ENCODE assay signal across 1 cellular context in genomic region chr7:5494683-5495561, GRCh38.
A peak's percentile ranks its signal among the peaks of the same experiment; 100 is the strongest.
TF ChIP-seq lines count a peak whose summit lies in the region.

No MANE protein-coding gene starts in this region.

TF ChIP-seq in HepG2, 621 proteins besides CTCF, POLR2A, EP300 and RAD21 (continued from another document and continues in another):
- no peak for TF ChIP-seq ZNF609 (CRISPR knock-in tag; IDR thresholded peaks at IDR 0.05; ENCODE audit: borderline replicate concordance)
- TF ChIP-seq, protein P1, sequence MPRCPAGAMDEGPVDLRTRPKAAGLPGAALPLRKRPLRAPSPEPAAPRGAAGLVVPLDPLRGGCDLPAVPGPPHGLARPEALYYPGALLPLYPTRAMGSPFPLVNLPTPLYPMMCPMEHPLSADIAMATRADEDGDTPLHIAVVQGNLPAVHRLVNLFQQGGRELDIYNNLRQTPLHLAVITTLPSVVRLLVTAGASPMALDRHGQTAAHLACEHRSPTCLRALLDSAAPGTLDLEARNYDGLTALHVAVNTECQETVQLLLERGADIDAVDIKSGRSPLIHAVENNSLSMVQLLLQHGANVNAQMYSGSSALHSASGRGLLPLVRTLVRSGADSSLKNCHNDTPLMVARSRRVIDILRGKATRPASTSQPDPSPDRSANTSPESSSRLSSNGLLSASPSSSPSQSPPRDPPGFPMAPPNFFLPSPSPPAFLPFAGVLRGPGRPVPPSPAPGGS (CRISPR knock-in tag; IDR thresholded peaks at IDR 0.05): no peak
- TF ChIP-seq ZNF251 (CRISPR knock-in tag; IDR thresholded peaks at IDR 0.05): no peak
- TF ChIP-seq ZNF792 (CRISPR knock-in tag; IDR thresholded peaks at IDR 0.05): no peak
- TF ChIP-seq POLR2AphosphoS5 (IDR thresholded peaks at IDR 0.05; ENCODE audit: low read depth, low read length): no peak
- TF ChIP-seq, protein P2, sequence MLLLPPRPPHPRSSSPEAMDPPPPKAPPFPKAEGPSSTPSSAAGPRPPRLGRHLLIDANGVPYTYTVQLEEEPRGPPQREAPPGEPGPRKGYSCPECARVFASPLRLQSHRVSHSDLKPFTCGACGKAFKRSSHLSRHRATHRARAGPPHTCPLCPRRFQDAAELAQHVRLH (CRISPR knock-in tag; IDR thresholded peaks at IDR 0.05; ENCODE audit: borderline replicate concordance, low read depth): 0 out of 2 replicates have a peak, but pooled peaks have one; percentile 49
- no peak for TF ChIP-seq ZNF75D (CRISPR knock-in tag; IDR thresholded peaks at IDR 0.05; ENCODE audit: borderline replicate concordance)
- TF ChIP-seq EZH2 (conservative IDR thresholded peaks at IDR 0.05; ENCODE audit: low read depth, low read length): no peak
- no peak for TF ChIP-seq IRX3 (CRISPR knock-in tag; IDR thresholded peaks at IDR 0.05; ENCODE audit: borderline replicate concordance, low read depth)
- TF ChIP-seq MYNN (CRISPR knock-in tag; IDR thresholded peaks at IDR 0.05; ENCODE audit: low read depth): no peak
- no peak for TF ChIP-seq NCOA5 (CRISPR knock-in tag; IDR thresholded peaks at IDR 0.05)
- no peak for TF ChIP-seq ZC3H13 (CRISPR knock-in tag; IDR thresholded peaks at IDR 0.05)
- TF ChIP-seq CHD2 (IDR thresholded peaks at IDR 0.05; ENCODE audit: low read depth, low read length): no peak
- no peak for TF ChIP-seq NR2F1 (CRISPR knock-in tag; IDR thresholded peaks at IDR 0.05)
- no peak for TF ChIP-seq KLF6 (CRISPR knock-in tag; IDR thresholded peaks at IDR 0.05)
- TF ChIP-seq, protein P3, sequence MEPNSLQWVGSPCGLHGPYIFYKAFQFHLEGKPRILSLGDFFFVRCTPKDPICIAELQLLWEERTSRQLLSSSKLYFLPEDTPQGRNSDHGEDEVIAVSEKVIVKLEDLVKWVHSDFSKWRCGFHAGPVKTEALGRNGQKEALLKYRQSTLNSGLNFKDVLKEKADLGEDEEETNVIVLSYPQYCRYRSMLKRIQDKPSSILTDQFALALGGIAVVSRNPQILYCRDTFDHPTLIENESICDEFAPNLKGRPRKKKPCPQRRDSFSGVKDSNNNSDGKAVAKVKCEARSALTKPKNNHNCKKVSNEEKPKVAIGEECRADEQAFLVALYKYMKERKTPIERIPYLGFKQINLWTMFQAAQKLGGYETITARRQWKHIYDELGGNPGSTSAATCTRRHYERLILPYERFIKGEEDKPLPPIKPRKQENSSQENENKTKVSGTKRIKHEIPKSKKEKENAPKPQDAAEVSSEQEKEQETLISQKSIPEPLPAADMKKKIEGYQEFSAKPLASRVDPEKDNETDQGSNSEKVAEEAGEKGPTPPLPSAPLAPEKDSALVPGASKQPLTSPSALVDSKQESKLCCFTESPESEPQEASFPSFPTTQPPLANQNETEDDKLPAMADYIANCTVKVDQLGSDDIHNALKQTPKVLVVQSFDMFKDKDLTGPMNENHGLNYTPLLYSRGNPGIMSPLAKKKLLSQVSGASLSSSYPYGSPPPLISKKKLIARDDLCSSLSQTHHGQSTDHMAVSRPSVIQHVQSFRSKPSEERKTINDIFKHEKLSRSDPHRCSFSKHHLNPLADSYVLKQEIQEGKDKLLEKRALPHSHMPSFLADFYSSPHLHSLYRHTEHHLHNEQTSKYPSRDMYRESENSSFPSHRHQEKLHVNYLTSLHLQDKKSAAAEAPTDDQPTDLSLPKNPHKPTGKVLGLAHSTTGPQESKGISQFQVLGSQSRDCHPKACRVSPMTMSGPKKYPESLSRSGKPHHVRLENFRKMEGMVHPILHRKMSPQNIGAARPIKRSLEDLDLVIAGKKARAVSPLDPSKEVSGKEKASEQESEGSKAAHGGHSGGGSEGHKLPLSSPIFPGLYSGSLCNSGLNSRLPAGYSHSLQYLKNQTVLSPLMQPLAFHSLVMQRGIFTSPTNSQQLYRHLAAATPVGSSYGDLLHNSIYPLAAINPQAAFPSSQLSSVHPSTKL (CRISPR knock-in tag; IDR thresholded peaks at IDR 0.05): no peak
- no peak for TF ChIP-seq RFX5 (IDR thresholded peaks at IDR 0.05; ENCODE audit: low read depth, low read length)
- no peak for TF ChIP-seq ZNF616 (CRISPR knock-in tag; IDR thresholded peaks at IDR 0.05; ENCODE audit: low read depth)
- TF ChIP-seq SUZ12 (IDR thresholded peaks at IDR 0.05; ENCODE audit: low read depth, low read length): no peak
- TF ChIP-seq SMAD1 (CRISPR knock-in tag; IDR thresholded peaks at IDR 0.05; ENCODE audit: borderline replicate concordance, low read depth): no peak
- TF ChIP-seq ZNF775 (CRISPR knock-in tag; IDR thresholded peaks at IDR 0.05; ENCODE audit: borderline replicate concordance): no peak
- TF ChIP-seq ZSCAN12 (CRISPR knock-in tag; IDR thresholded peaks at IDR 0.05): no peak
- TF ChIP-seq ETV6 (CRISPR knock-in tag; conservative IDR thresholded peaks at IDR 0.05): no peak
- TF ChIP-seq ATF6 (CRISPR knock-in tag; conservative IDR thresholded peaks at IDR 0.05): no peak
- TF ChIP-seq KDM2A (CRISPR knock-in tag; IDR thresholded peaks at IDR 0.05; ENCODE audit: borderline replicate concordance, low read depth): peak; percentile 76; the same call in 1 of the 2 replicates
- TF ChIP-seq, protein P4, sequence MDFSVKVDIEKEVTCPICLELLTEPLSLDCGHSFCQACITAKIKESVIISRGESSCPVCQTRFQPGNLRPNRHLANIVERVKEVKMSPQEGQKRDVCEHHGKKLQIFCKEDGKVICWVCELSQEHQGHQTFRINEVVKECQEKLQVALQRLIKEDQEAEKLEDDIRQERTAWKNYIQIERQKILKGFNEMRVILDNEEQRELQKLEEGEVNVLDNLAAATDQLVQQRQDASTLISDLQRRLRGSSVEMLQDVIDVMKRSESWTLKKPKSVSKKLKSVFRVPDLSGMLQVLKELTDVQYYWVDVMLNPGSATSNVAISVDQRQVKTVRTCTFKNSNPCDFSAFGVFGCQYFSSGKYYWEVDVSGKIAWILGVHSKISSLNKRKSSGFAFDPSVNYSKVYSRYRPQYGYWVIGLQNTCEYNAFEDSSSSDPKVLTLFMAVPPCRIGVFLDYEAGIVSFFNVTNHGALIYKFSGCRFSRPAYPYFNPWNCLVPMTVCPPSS (IDR thresholded peaks at IDR 0.05): no peak
- 0 out of 2 replicates have a peak, but pooled peaks have one; percentile 9 for TF ChIP-seq MIXL1 (CRISPR knock-in tag; IDR thresholded peaks at IDR 0.05)
- TF ChIP-seq ZNF44 (CRISPR knock-in tag; IDR thresholded peaks at IDR 0.05): no peak
- no peak for TF ChIP-seq ZNF850 (CRISPR knock-in tag; conservative IDR thresholded peaks at IDR 0.05)
- TF ChIP-seq PRDM15 (CRISPR knock-in tag; IDR thresholded peaks at IDR 0.05): no peak
- no peak for TF ChIP-seq CENPX (CRISPR knock-in tag; IDR thresholded peaks at IDR 0.05)
- TF ChIP-seq NR3C1 (CRISPR knock-in tag; IDR thresholded peaks at IDR 0.05): no peak
- TF ChIP-seq ZNF652 (CRISPR knock-in tag; IDR thresholded peaks at IDR 0.05; ENCODE audit: borderline replicate concordance, low read depth): peak; percentile 94
- no peak for TF ChIP-seq NFRKB (IDR thresholded peaks at IDR 0.05)
- TF ChIP-seq, protein P5, sequence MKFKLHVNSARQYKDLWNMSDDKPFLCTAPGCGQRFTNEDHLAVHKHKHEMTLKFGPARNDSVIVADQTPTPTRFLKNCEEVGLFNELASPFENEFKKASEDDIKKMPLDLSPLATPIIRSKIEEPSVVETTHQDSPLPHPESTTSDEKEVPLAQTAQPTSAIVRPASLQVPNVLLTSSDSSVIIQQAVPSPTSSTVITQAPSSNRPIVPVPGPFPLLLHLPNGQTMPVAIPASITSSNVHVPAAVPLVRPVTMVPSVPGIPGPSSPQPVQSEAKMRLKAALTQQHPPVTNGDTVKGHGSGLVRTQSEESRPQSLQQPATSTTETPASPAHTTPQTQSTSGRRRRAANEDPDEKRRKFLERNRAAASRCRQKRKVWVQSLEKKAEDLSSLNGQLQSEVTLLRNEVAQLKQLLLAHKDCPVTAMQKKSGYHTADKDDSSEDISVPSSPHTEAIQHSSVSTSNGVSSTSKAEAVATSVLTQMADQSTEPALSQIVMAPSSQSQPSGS (CRISPR knock-in tag; IDR thresholded peaks at IDR 0.05): peak; percentile 37; the same call in 1 of the 2 replicates
- no peak for TF ChIP-seq TARDBP (CRISPR knock-in tag; IDR thresholded peaks at IDR 0.05)
- TF ChIP-seq ZBTB26 (CRISPR knock-in tag; IDR thresholded peaks at IDR 0.05; ENCODE audit: borderline replicate concordance): no peak
- TF ChIP-seq SRSF4 (IDR thresholded peaks at IDR 0.05; ENCODE audit: low read depth, low read length, poor library complexity, severe bottlenecking): no peak
- TF ChIP-seq ZNF280B (CRISPR knock-in tag; IDR thresholded peaks at IDR 0.05; ENCODE audit: borderline replicate concordance): no peak
- no peak for TF ChIP-seq JUN (CRISPR knock-in tag; IDR thresholded peaks at IDR 0.05)
